15 cellular contexts compared by ENCODE assay signal in genomic region chr3:130260821-130261402, GRCh38.
DNase-seq lines count a peak whose midpoint lies in the region; ATAC-seq and TF ChIP-seq lines count a peak whose summit lies in the region.
"Had no signal": no experiment of that assay in that cellular context is flagged by ENCODE, and none has a peak within 500 bp of the region (broad histone marks: within the 10 kb centered on the region; RNA-seq: fewer than 3 reads in every experiment).

No MANE protein-coding gene starts in this region.

- peak; percentile 47 for ATAC-seq in sciatic nerve

- H3K27me3 ChIP-seq in H7 (ENCODE audit: control insufficient read depth, insufficient read depth, low read length) = no peaks in the 10 kb centered on the region; the same call in 1 of the 2 replicates

- DNase-seq in amniotic epithelial cell (ENCODE audit: low read depth) (peak; percentile 16), fibroblast of villous mesenchyme (ENCODE audit: low read depth) (peak; percentile 45), islet precursor cell (peak; percentile 60), sciatic nerve (ENCODE audit: low spot score) (no peak), NCI-H2081 treated with DMSO at 0.1 percent for 48 hours (lab: John Stamatoyannopoulos, UW) (no peak), H7 (no peak), NOMO-1 (lab: John Stamatoyannopoulos, UW; ENCODE audit: unreplicated experiment in 2 of 2) (no peak)
- DNase-seq: C1 segment of cervical spinal cord, DMS79 treated with DMSO at 0.1 percent for 48 hours, H9, MM.1S, NCI-H1092 treated with DMSO at 0.1 percent for 48 hours, NCI-H2081, NCI-H510A, NCI-H774 had no signal

- H3K36me3 ChIP-seq in H7 (replicated peaks; ENCODE audit: control insufficient read depth, insufficient read depth, low read length) = no peaks in the 10 kb centered on the region

- no peak for TF ChIP-seq CTCF in fibroblast of villous mesenchyme (IDR thresholded peaks at IDR 0.05; ENCODE audit: insufficient read depth, low read depth, low read length)

- intact Hi-C loops in sciatic nerve (cut with DNase I) = no loop called here

- H3K4me3 ChIP-seq in fibroblast of villous mesenchyme (ENCODE audit: low read depth, low read length) (no peak overlapping the region), H7 (ENCODE audit: insufficient read depth, low read depth, low read length) (no peak overlapping the region)

Comparison
In these comparisons a context has a peak if more than half of its experiments do, and no peak if none do; other contexts are left out.
1. DNase-seq: peak in amniotic epithelial cell (single experiment), fibroblast of villous mesenchyme (single experiment) and islet precursor cell (single experiment); none in sciatic nerve (single experiment), NCI-H2081 treated with DMSO at 0.1 percent for 48 hours (single experiment), H7 (single experiment) and NOMO-1 (0 of 2).